8 cellular contexts compared by ENCODE assay signal in the genomic region with DNA sequence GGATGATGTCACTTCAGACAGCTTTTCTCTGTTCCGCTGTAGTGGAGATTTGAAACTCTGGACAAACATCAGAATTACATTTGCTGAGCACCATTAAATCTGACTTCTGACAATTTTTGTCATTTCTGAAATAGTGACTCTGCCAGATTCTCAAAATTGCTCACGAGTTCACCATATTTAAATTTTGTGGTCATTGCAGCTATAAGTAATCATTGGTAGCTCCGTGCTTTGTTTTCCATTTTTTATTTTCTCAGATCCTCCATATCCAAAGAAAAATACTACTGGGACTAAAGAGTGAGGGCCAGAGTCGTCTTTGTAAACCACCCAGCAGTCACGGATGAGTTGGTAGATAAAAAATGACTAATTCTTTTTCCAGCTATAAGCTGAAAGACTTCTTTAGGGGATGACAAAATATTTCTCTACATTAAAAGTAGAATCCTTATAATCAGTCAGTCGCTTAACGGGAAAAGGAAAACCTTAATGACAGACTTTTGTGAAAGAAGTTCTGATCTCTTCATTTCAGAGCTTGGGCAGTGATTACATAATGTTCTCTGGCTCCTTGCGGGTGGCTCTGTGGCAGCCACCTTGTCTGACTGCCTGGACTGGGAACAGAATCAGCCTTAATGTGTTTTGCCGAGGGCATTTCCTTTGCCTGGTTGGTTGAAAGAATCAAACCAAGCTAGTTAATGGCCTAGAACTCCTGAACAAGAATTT. TPM values are rescaled to one million over a fixed set of nuclear protein-coding genes. Genes with fewer than 3 reads are reported as not detected.
DNase-seq lines count a peak whose midpoint lies in the region; ATAC-seq and TF ChIP-seq lines count a peak whose summit lies in the region.

No MANE protein-coding gene starts in this region.

- peak; percentile 57 for ATAC-seq in HG03342 (IDR thresholded peaks at IDR 0.05; ENCODE audit: unreplicated experiment)

- H3K9me3 Mint-ChIP-seq in nephron: no peaks in the 10 kb centered on the region

- no peaks in the 10 kb centered on the region for H3K9me3 ChIP-seq in esophagus squamous epithelium

- H3K27me3 ChIP-seq in esophagus squamous epithelium: no peaks in the 10 kb centered on the region

- peaks cover under 1% of the 10 kb centered on the region for H3K27me3 Mint-ChIP-seq in nephron (ENCODE audit: low read depth)

- peaks cover 0 to 14% (median 6%) of the 10 kb centered on the region in 3 donors for H3K36me3 ChIP-seq in esophagus squamous epithelium

- intact Hi-C loops in esophagus squamous epithelium (cut with DNase I): loop anchor here (10.0 kb wide), 2 partner anchors 110 to 340 kb away; no protein-coding TSS in a partner anchor

- H3K4me3 ChIP-seq in AG10803 (ENCODE audit: low read length) (peak overlapping the region; percentile 99), esophagus squamous epithelium (peak overlapping the region; percentile 59 to 99 (median 87))

- peak overlapping the region; percentile 89 to 100 (median 99) for H3K27ac ChIP-seq in esophagus squamous epithelium

- DNase-seq in AG10803 (ENCODE audit: low read depth) (peak; percentile 46), GM13977 (ENCODE audit: low spot score) (peak; percentile 57), T-helper 9 cell (peak; percentile 6), esophagus squamous epithelium (lab: John Stamatoyannopoulos, UW) (no peak), NCI-H1694 (lab: John Stamatoyannopoulos, UW) (no peak), NCI-H1436 (lab: John Stamatoyannopoulos, UW) (no peak)

- peaks cover 49% of the 10 kb centered on the region for H3K4me1 Mint-ChIP-seq in nephron

- H3K36me3 Mint-ChIP-seq in nephron (ENCODE audit: low read depth): peaks cover 5% of the 10 kb centered on the region

- peaks cover 29 to 77% (median 56%) of the 10 kb centered on the region in 3 donors for H3K4me1 ChIP-seq in esophagus squamous epithelium

- H3K27ac Mint-ChIP-seq in nephron: peak overlapping the region; percentile 68 to 99 (median 99)

- TF ChIP-seq CTCF in AG10803 (conservative IDR thresholded peaks at IDR 0.05; ENCODE audit: low read length) (no peak), GM13977 (IDR thresholded peaks at IDR 0.05; ENCODE audit: extremely low read depth, insufficient read depth, missing control alignments) (no peak), esophagus squamous epithelium (IDR thresholded peaks at IDR 0.05) (no peak), nephron (IDR thresholded peaks at IDR 0.05; ENCODE audit: unreplicated experiment in 3 of 3) (no peak)

- WGBS in esophagus squamous epithelium, 2 donors: 5% methylated on average over 9 of the region's 9 CpGs

- in situ Hi-C loops in GM13977 (cut with MboI; ENCODE audit: low pct_unique_long_range_greater_than_20kb, low sequenced_read_pairs, unreplicated experiment): no loop called here

- TF ChIP-seq POLR2A in esophagus squamous epithelium (IDR thresholded peaks at IDR 0.05): peak in 3 of 4 donors; percentile 36 to 63 (median 46)

- peak overlapping the region; percentile 97 to 99 (median 99) for H3K4me3 Mint-ChIP-seq in nephron

RNA-seq across cellular contexts. Expression of gene ITM2B, which starts 2.3 kb away (rescaled TPM):
- total RNA-seq in esophagus squamous epithelium: 100 to 1,000 TPM; 418 to 554 (median 457) TPM

Comparison
In these comparisons a context has a peak if more than half of its experiments do, and no peak if none do; other contexts are left out.
1. DNase-seq: peak in AG10803 (single experiment), GM13977 (single experiment) and T-helper 9 cell (single experiment); none in esophagus squamous epithelium (single experiment), NCI-H1694 (single experiment) and NCI-H1436 (single experiment).